In the genomic region with DNA sequence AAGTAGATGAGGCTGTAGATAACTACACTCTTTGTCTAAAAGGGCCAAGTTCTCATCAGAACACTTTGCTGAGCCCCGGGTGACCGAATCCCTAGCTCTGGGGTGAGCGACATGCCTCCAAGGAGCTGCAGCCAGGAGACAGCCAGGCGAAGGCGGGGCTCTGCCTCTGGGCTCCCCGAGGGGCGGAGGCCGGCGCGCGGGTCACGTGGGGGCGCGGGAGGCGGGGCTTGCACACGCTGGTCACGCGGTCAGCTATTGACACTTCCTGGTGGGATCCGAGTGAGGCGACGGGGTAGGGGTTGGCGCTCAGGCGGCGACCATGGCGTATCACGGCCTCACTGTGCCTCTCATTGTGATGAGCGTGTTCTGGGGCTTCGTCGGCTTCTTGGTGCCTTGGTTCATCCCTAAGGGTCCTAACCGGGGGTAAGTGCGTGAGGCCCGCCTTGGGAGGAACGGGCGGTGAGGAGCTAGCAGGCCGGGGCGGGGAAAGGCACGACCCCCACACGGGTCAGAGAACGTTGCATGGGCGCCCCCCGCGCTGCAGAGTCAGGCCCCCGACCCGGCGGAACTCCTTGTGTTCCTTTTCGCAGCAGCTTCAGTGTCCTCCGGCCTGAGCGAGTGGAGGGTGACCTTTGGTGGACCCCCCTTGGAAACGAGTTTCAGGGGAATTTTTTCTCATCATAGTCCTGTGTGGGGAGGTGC, we compare ENCODE assay signal across 1 cellular context.
TF ChIP-seq lines count a peak whose summit lies in the region.

TSS of gene ATP6V0E1 (plus strand) at position 230 of the 702 bp plus-strand sequence. CDS start at position 320, 90 bp downstream.

TF ChIP-seq in HepG2, 621 proteins besides CTCF, POLR2A, EP300 and RAD21 (continued from another document and continues in another):
- TF ChIP-seq ZNF281 (CRISPR knock-in tag; IDR thresholded peaks at IDR 0.05; ENCODE audit: borderline replicate concordance) = no peak
- TF ChIP-seq, protein P1, sequence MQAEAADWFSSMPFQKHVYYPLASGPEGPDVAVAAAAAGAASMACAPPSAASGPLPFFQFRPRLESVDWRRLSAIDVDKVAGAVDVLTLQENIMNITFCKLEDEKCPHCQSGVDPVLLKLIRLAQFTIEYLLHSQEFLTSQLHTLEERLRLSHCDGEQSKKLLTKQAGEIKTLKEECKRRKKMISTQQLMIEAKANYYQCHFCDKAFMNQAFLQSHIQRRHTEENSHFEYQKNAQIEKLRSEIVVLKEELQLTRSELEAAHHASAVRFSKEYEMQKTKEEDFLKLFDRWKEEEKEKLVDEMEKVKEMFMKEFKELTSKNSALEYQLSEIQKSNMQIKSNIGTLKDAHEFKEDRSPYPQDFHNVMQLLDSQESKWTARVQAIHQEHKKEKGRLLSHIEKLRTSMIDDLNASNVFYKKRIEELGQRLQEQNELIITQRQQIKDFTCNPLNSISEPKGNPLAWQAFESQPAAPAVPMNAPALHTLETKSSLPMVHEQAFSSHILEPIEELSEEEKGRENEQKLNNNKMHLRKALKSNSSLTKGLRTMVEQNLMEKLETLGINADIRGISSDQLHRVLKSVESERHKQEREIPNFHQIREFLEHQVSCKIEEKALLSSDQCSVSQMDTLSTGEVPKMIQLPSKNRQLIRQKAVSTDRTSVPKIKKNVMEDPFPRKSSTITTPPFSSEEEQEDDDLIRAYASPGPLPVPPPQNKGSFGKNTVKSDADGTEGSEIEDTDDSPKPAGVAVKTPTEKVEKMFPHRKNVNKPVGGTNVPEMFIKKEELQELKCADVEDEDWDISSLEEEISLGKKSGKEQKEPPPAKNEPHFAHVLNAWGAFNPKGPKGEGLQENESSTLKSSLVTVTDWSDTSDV (CRISPR knock-in tag; IDR thresholded peaks at IDR 0.05) = no peak
- no peak for TF ChIP-seq NPAS2 (CRISPR knock-in tag; IDR thresholded peaks at IDR 0.05; ENCODE audit: borderline replicate concordance)
- TF ChIP-seq, protein P2, sequence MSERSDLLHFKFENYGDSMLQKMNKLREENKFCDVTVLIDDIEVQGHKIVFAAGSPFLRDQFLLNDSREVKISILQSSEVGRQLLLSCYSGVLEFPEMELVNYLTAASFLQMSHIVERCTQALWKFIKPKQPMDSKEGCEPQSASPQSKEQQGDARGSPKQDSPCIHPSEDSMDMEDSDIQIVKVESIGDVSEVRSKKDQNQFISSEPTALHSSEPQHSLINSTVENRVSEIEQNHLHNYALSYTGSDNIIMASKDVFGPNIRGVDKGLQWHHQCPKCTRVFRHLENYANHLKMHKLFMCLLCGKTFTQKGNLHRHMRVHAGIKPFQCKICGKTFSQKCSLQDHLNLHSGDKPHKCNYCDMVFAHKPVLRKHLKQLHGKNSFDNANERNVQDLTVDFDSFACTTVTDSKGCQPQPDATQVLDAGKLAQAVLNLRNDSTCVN (CRISPR knock-in tag; IDR thresholded peaks at IDR 0.05; ENCODE audit: borderline replicate concordance) = no peak
- TF ChIP-seq ZNF687 (CRISPR knock-in tag; IDR thresholded peaks at IDR 0.05) = peak; percentile 90
- TF ChIP-seq ZFY (CRISPR knock-in tag; IDR thresholded peaks at IDR 0.05) = peak; percentile 86
- 0 out of 2 replicates have a peak, but pooled peaks have one; percentile 74 for TF ChIP-seq ZNF224 (CRISPR knock-in tag; IDR thresholded peaks at IDR 0.05)
- TF ChIP-seq, protein P3, sequence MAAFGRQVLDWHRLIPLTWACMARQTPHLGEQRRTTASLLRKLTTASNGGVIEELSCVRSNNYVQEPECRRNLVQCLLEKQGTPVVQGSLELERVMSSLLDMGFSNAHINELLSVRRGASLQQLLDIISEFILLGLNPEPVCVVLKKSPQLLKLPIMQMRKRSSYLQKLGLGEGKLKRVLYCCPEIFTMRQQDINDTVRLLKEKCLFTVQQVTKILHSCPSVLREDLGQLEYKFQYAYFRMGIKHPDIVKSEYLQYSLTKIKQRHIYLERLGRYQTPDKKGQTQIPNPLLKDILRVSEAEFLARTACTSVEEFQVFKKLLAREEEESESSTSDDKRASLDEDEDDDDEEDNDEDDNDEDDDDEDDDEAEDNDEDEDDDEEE (CRISPR knock-in tag; IDR thresholded peaks at IDR 0.05) = no peak
- TF ChIP-seq ZNF207 (IDR thresholded peaks at IDR 0.05; ENCODE audit: borderline replicate concordance) = no peak
- TF ChIP-seq SMAD1 (CRISPR knock-in tag; IDR thresholded peaks at IDR 0.05; ENCODE audit: borderline replicate concordance, low read depth) = no peak; the same call in 1 of the 2 replicates
- TF ChIP-seq PLRG1 (conservative IDR thresholded peaks at IDR 0.05) = no peak
- TF ChIP-seq, protein P4, sequence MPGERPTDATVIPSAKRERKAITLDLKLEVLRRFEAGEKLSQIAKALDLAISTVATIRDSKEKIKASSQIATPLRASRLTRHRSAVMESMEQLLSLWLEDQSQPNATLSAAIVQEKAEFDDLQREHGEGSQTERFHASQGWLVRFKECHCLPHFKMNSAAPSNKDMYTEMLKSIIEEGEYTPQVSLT (CRISPR knock-in tag; IDR thresholded peaks at IDR 0.05; ENCODE audit: borderline replicate concordance, low read depth) = no peak
- no peak for TF ChIP-seq ZHX2 (IDR thresholded peaks at IDR 0.05; ENCODE audit: low read depth)
- TF ChIP-seq ZHX2 (CRISPR knock-in tag; IDR thresholded peaks at IDR 0.05; ENCODE audit: borderline replicate concordance) = no peak
- TF ChIP-seq DR1 (CRISPR knock-in tag; IDR thresholded peaks at IDR 0.05) = no peak
- TF ChIP-seq ZNF740 (CRISPR knock-in tag; IDR thresholded peaks at IDR 0.05) = peak; percentile 57; the same call in 1 of the 2 replicates
- no peak for TF ChIP-seq ASH2L (IDR thresholded peaks at IDR 0.05; ENCODE audit: insufficient read length, low read depth, low read length)
- no peak for TF ChIP-seq SUZ12 (IDR thresholded peaks at IDR 0.05; ENCODE audit: low read depth, low read length)
- TF ChIP-seq ZNF138 (CRISPR knock-in tag; IDR thresholded peaks at IDR 0.05; ENCODE audit: low read depth) = no peak
- no peak for TF ChIP-seq ZNF282 (IDR thresholded peaks at IDR 0.05; ENCODE audit: partially characterized antibody)
- no peak for TF ChIP-seq HIVEP1 (CRISPR knock-in tag; IDR thresholded peaks at IDR 0.05)
- TF ChIP-seq, protein P5, sequence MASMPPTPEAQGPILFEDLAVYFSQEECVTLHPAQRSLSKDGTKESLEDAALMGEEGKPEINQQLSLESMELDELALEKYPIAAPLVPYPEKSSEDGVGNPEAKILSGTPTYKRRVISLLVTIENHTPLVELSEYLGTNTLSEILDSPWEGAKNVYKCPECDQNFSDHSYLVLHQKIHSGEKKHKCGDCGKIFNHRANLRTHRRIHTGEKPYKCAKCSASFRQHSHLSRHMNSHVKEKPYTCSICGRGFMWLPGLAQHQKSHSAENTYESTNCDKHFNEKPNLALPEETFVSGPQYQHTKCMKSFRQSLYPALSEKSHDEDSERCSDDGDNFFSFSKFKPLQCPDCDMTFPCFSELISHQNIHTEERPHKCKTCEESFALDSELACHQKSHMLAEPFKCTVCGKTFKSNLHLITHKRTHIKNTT (CRISPR knock-in tag; IDR thresholded peaks at IDR 0.05) = no peak
- TF ChIP-seq ATF1 (CRISPR knock-in tag; IDR thresholded peaks at IDR 0.05) = no peak
- no peak for TF ChIP-seq ZFP36L2 (CRISPR knock-in tag; IDR thresholded peaks at IDR 0.05)
- peak in 1 of 2 experiments; percentile 60; a peak in 1 of 4 replicates for TF ChIP-seq KLF16 (CRISPR knock-in tag; IDR thresholded peaks at IDR 0.05)
- no peak for TF ChIP-seq ZNF781 (CRISPR knock-in tag; IDR thresholded peaks at IDR 0.05; ENCODE audit: borderline replicate concordance, not compliant biosample characterization)
